In the genomic region with DNA sequence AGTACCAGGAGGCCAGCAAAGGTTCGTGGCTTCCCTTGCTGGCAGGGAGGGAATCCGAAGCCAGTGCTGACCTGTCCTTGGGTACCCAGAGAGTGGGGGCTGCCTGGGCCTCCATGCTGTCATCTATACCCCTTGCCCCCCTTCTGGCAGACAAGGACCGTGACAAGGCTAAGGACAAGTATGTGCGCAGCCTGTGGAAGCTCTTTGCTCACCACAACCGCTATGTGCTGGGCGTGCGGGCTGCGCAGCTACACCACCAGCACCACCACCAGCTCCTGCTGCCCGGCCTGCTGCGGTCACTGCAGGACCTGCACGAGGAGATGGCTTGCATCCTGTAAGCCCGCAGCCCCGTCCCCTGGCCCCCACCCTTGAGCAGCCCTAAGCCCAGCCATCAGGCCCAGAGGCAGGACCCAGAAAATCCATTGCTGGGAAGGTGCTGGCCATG, we compare ENCODE assay signal across 18 cellular contexts. TPM values are rescaled to one million over a fixed set of nuclear protein-coding genes. Genes with fewer than 3 reads are reported as not detected.
"Had no signal": no experiment of that assay in that cellular context is flagged by ENCODE, and none has a peak within 500 bp of the region (broad histone marks: within the 10 kb centered on the region; RNA-seq: fewer than 3 reads in every experiment).

No MANE protein-coding gene starts in this region.

- H3K36me3 Mint-ChIP-seq: WTC11 had no signal

- H3K27ac ChIP-seq: SK-N-MC had no signal

- DNase-seq: activated CD4-positive, alpha-beta memory T cell treated with anti-CD3 and anti-CD28 coated beads, Interleukin-2, amount 10 ng/mL, durations not matched to agents 7 days and 5 days; activated CD4-positive, alpha-beta T cell treated with anti-CD3 and anti-CD28 coated beads for 4 hours; activated CD8-positive, alpha-beta memory T cell treated with anti-CD3 and anti-CD28 coated beads, Interleukin-2, amount 10 ng/mL, durations not matched to agents 7 days and 5 days; activated effector memory CD4-positive, alpha-beta T cell treated with Interleukin-2 at 50 U/mL for 16 hours; activated naive CD4-positive, alpha-beta T cell treated with anti-CD3 and anti-CD28 coated beads, Interleukin-2, amount 50 U/mL, for 16 hours; cortex of kidney; effector CD4-positive, alpha-beta T cell; gastrocnemius medialis; head of caudate nucleus; kidney glomerular epithelial cell; mesendoderm; naive thymus-derived CD4-positive, alpha-beta T cell; retina; testis; upper lobe of right lung had no signal

- H3K27me3 Mint-ChIP-seq: activated CD4-positive, alpha-beta memory T cell treated with anti-CD3 and anti-CD28 coated beads, Interleukin-2, amount 10 ng/mL, durations not matched to agents 7 days and 5 days; activated CD8-positive, alpha-beta memory T cell treated with anti-CD3 and anti-CD28 coated beads, Interleukin-2, amount 10 ng/mL, durations not matched to agents 7 days and 5 days had no signal

- H3K4me3 ChIP-seq: breast epithelium, gastrocnemius medialis, SK-N-MC, testis, upper lobe of right lung had no signal

- H3K9me3 Mint-ChIP-seq: activated CD4-positive, alpha-beta memory T cell treated with anti-CD3 and anti-CD28 coated beads, Interleukin-2, amount 10 ng/mL, durations not matched to agents 7 days and 5 days; naive thymus-derived CD4-positive, alpha-beta T cell; WTC11 had no signal

- H3K4me3 Mint-ChIP-seq: activated CD4-positive, alpha-beta memory T cell treated with anti-CD3 and anti-CD28 coated beads, Interleukin-2, amount 10 ng/mL, durations not matched to agents 7 days and 5 days; WTC11 had no signal

- H3K36me3 ChIP-seq: breast epithelium had no signal

- ATAC-seq: activated CD8-positive, alpha-beta memory T cell treated with anti-CD3 and anti-CD28 coated beads, Interleukin-2, amount 10 ng/mL, durations not matched to agents 7 days and 5 days; gastrocnemius medialis; naive thymus-derived CD4-positive, alpha-beta T cell; upper lobe of right lung; WTC11 had no signal

- H3K27me3 ChIP-seq: breast epithelium, gastrocnemius medialis, testis, upper lobe of right lung had no signal

- H3K9me3 ChIP-seq: breast epithelium, gastrocnemius medialis, testis, upper lobe of right lung had no signal

RNA-seq across cellular contexts. Expression of a gene that starts 2.8 kb away (rescaled TPM):
- polyA plus RNA-seq: naive thymus-derived CD4-positive, alpha-beta T cell had no signal
